ENCODE assay signal across 8 cellular contexts in the genomic region with DNA sequence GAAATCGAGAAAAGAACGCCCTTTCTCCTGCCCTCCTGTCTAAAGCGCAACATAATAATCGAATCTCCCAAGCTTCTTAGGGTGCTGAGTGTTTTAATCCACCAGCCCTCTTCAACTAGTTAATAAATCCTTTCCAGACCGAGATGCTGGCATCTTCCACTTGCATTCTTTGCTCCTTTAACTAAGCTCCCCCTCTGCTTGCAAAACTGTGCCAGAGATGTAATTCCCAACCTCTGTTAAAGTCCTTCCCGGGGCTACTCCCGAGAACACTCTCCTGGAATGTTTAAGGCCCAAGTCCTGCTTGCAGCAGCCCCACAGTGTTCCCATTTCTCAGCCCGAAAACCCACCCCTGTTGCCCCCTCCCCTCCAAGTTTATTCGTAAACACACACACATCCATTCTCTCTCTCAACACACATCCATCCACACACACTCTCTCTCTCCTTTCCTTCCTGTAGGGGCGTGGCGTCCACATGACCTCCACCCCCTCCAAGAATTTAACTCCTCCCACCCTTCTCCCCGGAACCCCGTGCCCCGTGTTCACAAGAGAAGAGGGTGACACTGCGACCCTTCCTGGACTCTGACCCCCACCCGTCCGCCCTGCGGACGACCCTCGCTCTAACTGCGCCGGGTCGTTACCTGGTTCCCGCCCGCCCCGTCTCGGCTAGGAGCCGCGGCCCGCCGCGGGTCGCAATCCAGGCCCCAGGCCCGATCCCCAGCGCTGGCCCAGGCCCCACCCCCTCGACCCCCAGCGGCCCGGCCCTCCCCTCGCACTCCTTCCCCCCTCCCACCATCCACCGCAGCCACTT. TPM values are rescaled to one million over a fixed set of nuclear protein-coding genes. Genes with fewer than 3 reads are reported as not detected.
DNase-seq lines count a peak whose midpoint lies in the region; ATAC-seq and TF ChIP-seq lines count a peak whose summit lies in the region.

No MANE protein-coding gene starts in this region.

- no peak for TF ChIP-seq CTCF in CD4-positive, alpha-beta T cell (IDR thresholded peaks at IDR 0.05)

- POLR2A ChIA-PET in CD4-positive, alpha-beta T cell (lab: Charles Lee) = interaction anchor here (0.5 to 19.8 kb wide), 22 partner anchors 7 to 452 kb away, joined by 3 to 612 read pairs (median 5); a partner anchor contains a TSS

- ATAC-seq in CD4-positive, alpha-beta T cell (ENCODE audit: poor library complexity) = peak; percentile 67
- ATAC-seq in GM19438 (IDR thresholded peaks at IDR 0.05; ENCODE audit: low read depth, unreplicated experiment) (peak; percentile 49), HG03521 (IDR thresholded peaks at IDR 0.05; ENCODE audit: unreplicated experiment) (peak; percentile 52)

- no peaks in the 10 kb centered on the region for H3K9me3 Mint-ChIP-seq in CD4-positive, alpha-beta T cell

- peak overlapping the region; percentile 91 for H3K4me3 Mint-ChIP-seq in CD4-positive, alpha-beta T cell

- no peaks in the 10 kb centered on the region for H3K27me3 Mint-ChIP-seq in CD4-positive, alpha-beta T cell

- H3K27ac Mint-ChIP-seq in CD4-positive, alpha-beta T cell = peak overlapping the region; percentile 94

- intact Hi-C loops in CD4-positive, alpha-beta T cell (cut with DNase I, micrococcal nuclease) = loop anchor here (1.0 to 10.0 kb wide), 6 partner anchors 22 to 435 kb away; a partner anchor contains a TSS

- peaks cover 22% of the 10 kb centered on the region for H3K36me3 Mint-ChIP-seq in CD4-positive, alpha-beta T cell (ENCODE audit: low read depth)

- peaks cover 89% of the 10 kb centered on the region for H3K4me1 Mint-ChIP-seq in CD4-positive, alpha-beta T cell (ENCODE audit: low read depth)

- H3K27ac ChIP-seq in CD4-positive, alpha-beta T cell (ENCODE audit: low read depth, low read length) = peak overlapping the region; percentile 95

- DNase-seq in CD4-positive, alpha-beta T cell = peak in 9 of 10 experiments; percentile 70 to 93 (median 83)
- peak; percentile 91 for DNase-seq in NCI-H69 (lab: John Stamatoyannopoulos, UW)
- DNase-seq in activated CD4-positive, alpha-beta T cell treated with anti-CD3 and anti-CD28 coated beads, Interleukin-2, amount 50 U/mL, for 1 hour = peak; percentile 73
- peak; percentile 76 for DNase-seq in effector CD8-positive, alpha-beta T cell (lab: John Stamatoyannopoulos, UW)
- peak; percentile 95 for DNase-seq in medulla oblongata (ENCODE audit: extremely low spot score)
- DNase-seq in stimulated activated CD4-positive, alpha-beta T cell treated with anti-CD3 and anti-CD28 coated beads, TNF-alpha, amount 100 ng/mL, for 48 hours (ENCODE audit: low read depth in 3 of 3) = peak; percentile 59 to 80 (median 78)

- no peaks in the 10 kb centered on the region for H3K9me3 ChIP-seq in CD4-positive, alpha-beta T cell (ENCODE audit: control insufficient read depth, low read length)

- H3K27me3 ChIP-seq in CD4-positive, alpha-beta T cell (ENCODE audit: control insufficient read depth, insufficient read depth, low read length) = no peaks in the 10 kb centered on the region

- CTCF ChIA-PET in CD4-positive, alpha-beta T cell (lab: Charles Lee) = interaction anchor here (0.9 to 4.3 kb wide), 4 partner anchors 9 to 59 kb away, joined by 3 to 34 read pairs (median 7); no protein-coding TSS in a partner anchor

RNA-seq across cellular contexts. Expression of a gene that starts 7.0 kb away (rescaled TPM):
- 10 to 100 TPM; 49.0 to 60.2 TPM for total RNA-seq in CD4-positive, alpha-beta T cell

RNA-seq across cellular contexts. Expression of a gene that starts 51.5 kb away (rescaled TPM):
- total RNA-seq in CD4-positive, alpha-beta T cell = 10 to 100 TPM; 22.6 to 24.9 TPM

Comparison
In these comparisons a context has a peak if more than half of its experiments do, and no peak if none do; other contexts are left out.
1. Peak in every context shown above with its lines: DNase-seq, ATAC-seq and H3K27ac ChIP-seq.